8 cellular contexts compared by ENCODE assay signal in the genomic region with DNA sequence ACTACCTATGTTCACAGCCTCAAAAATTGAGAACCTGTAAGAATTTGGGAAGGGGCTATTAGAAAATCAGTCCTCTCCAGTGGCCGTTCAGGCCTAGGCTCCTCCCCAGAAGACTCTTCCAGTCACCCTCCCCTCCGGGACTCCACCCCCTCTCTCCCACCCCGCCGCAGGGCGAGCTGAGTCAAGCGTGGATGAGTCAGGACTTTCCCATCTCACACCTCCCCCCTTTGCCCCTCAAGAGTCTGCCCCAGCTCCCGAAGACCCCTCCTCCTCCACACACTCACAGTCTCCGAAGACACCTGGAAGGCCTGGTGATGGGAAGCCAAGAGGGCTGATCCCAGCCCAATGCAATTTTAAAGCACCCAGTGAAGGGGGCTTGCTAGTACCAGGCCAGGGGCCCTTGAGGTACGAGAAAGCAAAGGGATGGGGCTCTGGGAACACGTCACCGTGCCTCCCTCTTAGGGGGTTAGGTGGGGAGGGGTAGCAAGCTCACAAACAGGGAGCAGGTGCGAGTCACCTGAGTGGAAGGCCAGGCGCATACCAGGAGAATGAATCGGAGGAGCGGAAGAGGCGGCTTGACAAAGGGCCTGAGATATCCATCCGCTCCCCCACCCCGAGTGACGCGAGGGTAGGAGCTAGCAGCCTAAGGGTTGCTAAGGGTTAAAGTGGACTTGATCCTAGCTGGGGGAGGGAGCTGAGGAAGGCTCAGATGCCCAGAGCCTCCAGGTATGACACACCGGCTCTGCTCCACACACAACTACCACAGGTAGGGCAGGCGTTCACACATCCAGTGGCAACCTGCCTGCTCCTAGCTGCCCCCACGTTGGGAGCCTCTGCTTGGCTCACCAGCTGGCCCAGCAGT. TPM values are rescaled to one million over a fixed set of nuclear protein-coding genes. Genes with fewer than 3 reads are reported as not detected.
DNase-seq lines count a peak whose midpoint lies in the region; ATAC-seq, FAIRE-seq and TF ChIP-seq lines count a peak whose summit lies in the region.

No MANE protein-coding gene starts in this region.

- DNase-seq in A673 (ENCODE audit: low spot score) (peak; percentile 94), HT-29 (ENCODE audit: low spot score) (peak; percentile 98), chondrocyte (ENCODE audit: low spot score) (peak; percentile 95), left lung (peak; percentile 90 to 91), frontal cortex (ENCODE audit: low spot score in 2 of 2) (no peak)
- peak; percentile 65 for DNase-seq in activated CD4-positive, CD25-positive, alpha-beta regulatory T cell treated with anti-CD3 and anti-CD28 coated beads, Interleukin-2, amount 50 U/mL, for 72 hours
- DNase-seq in stimulated activated CD4-positive, alpha-beta T cell treated with anti-CD3 and anti-CD28 coated beads, Interleukin-4, amount 100 ng/mL, for 4 hours = peak; percentile 74 to 88

- H3K4me3 ChIP-seq in A673 (ENCODE audit: low read depth, low read length, poor library complexity, severe bottlenecking) (no peak overlapping the region), left lung (peak overlapping the region in 1 of 2 donors; percentile 33)

- H3K4me3 Mint-ChIP-seq in chondrocyte (ENCODE audit: unreplicated experiment) = peak overlapping the region; percentile 65

- H3K27me3 ChIP-seq in A673 (replicated peaks; ENCODE audit: insufficient read depth, low read depth, low read length, poor library complexity) = no peaks in the 10 kb centered on the region
- H3K27me3 ChIP-seq in left lung = peaks cover 0 to 11% of the 10 kb centered on the region in 2 donors

- BruUV-seq in A673 (replicated peaks; lab: Mats Ljungman, UMichigan) = no TSS peak

- peaks cover 91% of the 10 kb centered on the region for H3K4me1 Mint-ChIP-seq in chondrocyte (ENCODE audit: low read depth)

- ATAC-seq in left lung (peak; percentile 66), HG03196 (IDR thresholded peaks at IDR 0.05; ENCODE audit: unreplicated experiment) (no peak)

- peak overlapping the region; percentile 88 for H3K27ac ChIP-seq in A673 (ENCODE audit: low read depth, low read length, poor library complexity, severe bottlenecking)
- peak overlapping the region; percentile 82 to 95 for H3K27ac ChIP-seq in left lung

- H3K4me1 ChIP-seq in A673 (ENCODE audit: insufficient read depth, low read length, poor library complexity, severe bottlenecking) = peaks cover 97% of the 10 kb centered on the region
- peaks cover 85 to 99% of the 10 kb centered on the region in 2 donors for H3K4me1 ChIP-seq in left lung

- TF ChIP-seq CTCF in A673 (conservative IDR thresholded peaks at IDR 0.05; ENCODE audit: low read depth, low read length) (no peak), chondrocyte (IDR thresholded peaks at IDR 0.05) (no peak), left lung (IDR thresholded peaks at IDR 0.05) (no peak)

- no peak for FAIRE-seq in frontal cortex (lab: Jason Lieb, UNC)

- H3K9me3 Mint-ChIP-seq in chondrocyte (ENCODE audit: low read depth) = no peaks in the 10 kb centered on the region

- H3K36me3 ChIP-seq in A673 (ENCODE audit: insufficient read depth, low read length, poor library complexity, severe bottlenecking) (no peaks in the 10 kb centered on the region), left lung (peaks cover 0 to 13% of the 10 kb centered on the region in 2 donors)

- H3K27me3 Mint-ChIP-seq in chondrocyte (ENCODE audit: low read depth) = no peaks in the 10 kb centered on the region

- CTCF ChIA-PET in A673 (lab: Charles Lee) = interaction anchor here (0.7 to 1.3 kb wide), 2 partner anchors 16 to 74 kb away, joined by 4 to 7 read pairs; no protein-coding TSS in a partner anchor

- no peaks in the 10 kb centered on the region for H3K9me3 ChIP-seq in A673 (ENCODE audit: low read depth, low read length, poor library complexity, severe bottlenecking)
- H3K9me3 ChIP-seq in left lung = no peaks in the 10 kb centered on the region

- H3K36me3 Mint-ChIP-seq in chondrocyte (ENCODE audit: low read depth) = peaks cover 4% of the 10 kb centered on the region

- intact Hi-C loops in A673 (cut with micrococcal nuclease; ENCODE audit: unreplicated experiment) (no loop called here), left lung (cut with DNase I) (no loop called here)

- peak overlapping the region; percentile 100 for H3K27ac Mint-ChIP-seq in chondrocyte (ENCODE audit: unreplicated experiment)

- POLR2A ChIA-PET in A673 (lab: Charles Lee; ENCODE audit: low non-redundant PET) = interaction anchor here (0.6 kb wide), 1 partner anchor 155 kb away, joined by 5 read pairs; no protein-coding TSS in a partner anchor

RNA-seq across cellular contexts. Expression of gene BCL9L, which starts 13.6 kb away (rescaled TPM):
- total RNA-seq in A673 (2021) = 49.9 and 64.0 TPM in 2 replicates
- 77.9 and 94.4 TPM in 2 replicates for total RNA-seq in HT-29 (2014; rRNA removed; shearing (Covaris generic))
- total RNA-seq in chondrocyte = 131 to 145 TPM (median 138 TPM) in 3 replicates
- 10 to 100 TPM; 79.4 to 88.9 TPM for total RNA-seq in left lung
- 8.6 TPM for total RNA-seq in frontal cortex

RNA-seq across cellular contexts. Expression of gene CXCR5, which starts 28.4 kb away (rescaled TPM):
- total RNA-seq in A673 (2021) = not detected in 2 replicates
- not detected in 2 replicates for total RNA-seq in HT-29 (2014; rRNA removed; shearing (Covaris generic))
- 0.07 to 0.27 TPM in 2 of 3 replicates, not detected in the other for total RNA-seq in chondrocyte
- total RNA-seq in left lung = under 1 TPM in 1 of 2 donors, not detected in 1; 0.10 TPM
- not detected for total RNA-seq in frontal cortex

RNA-seq across cellular contexts. Expression of gene UPK2, which starts 44.0 kb away (rescaled TPM):
- total RNA-seq in A673 (2021) (not detected in 2 replicates), chondrocyte (0.22 to 0.63 TPM (median 0.38 TPM) in 3 replicates), left lung (not detected), frontal cortex (not detected)
- total RNA-seq in HT-29 (2014; rRNA removed; shearing (Covaris generic)) = 0.31 TPM in 1 of 2 replicates, not detected in the other

RNA-seq across cellular contexts. Expression of gene FOXR1, which starts 59.5 kb away (rescaled TPM):
- total RNA-seq in A673 (2021) (not detected in 2 replicates), chondrocyte (not detected in 3 replicates), left lung (not detected), frontal cortex (not detected)
- not detected in 2 replicates for total RNA-seq in HT-29 (2014; rRNA removed; shearing (Covaris generic))

Comparison
In these comparisons a context has a peak if more than half of its experiments do, and no peak if none do; other contexts are left out.
1. DNase-seq: peak in A673 (single experiment), HT-29 (single experiment), activated CD4-positive, CD25-positive, alpha-beta regulatory T cell treated with anti-CD3 and anti-CD28 coated beads, Interleukin-2, amount 50 U/mL, for 72 hours (single experiment), chondrocyte (single experiment), left lung (2 of 2) and stimulated activated CD4-positive, alpha-beta T cell treated with anti-CD3 and anti-CD28 coated beads, Interleukin-4, amount 100 ng/mL, for 4 hours (2 of 2); none in frontal cortex (0 of 2).